ENCODE assay signal across 1 cellular context in genomic region chr2:181764095-181764963, GRCh38.
TF ChIP-seq lines count a peak whose summit lies in the region.

No MANE protein-coding gene starts in this region.

TF ChIP-seq in K562, 482 proteins besides CTCF, POLR2A, EP300 and RAD21 (continued from another document and continues in another):
- TF ChIP-seq CHAMP1 (IDR thresholded peaks at IDR 0.05) (peak; percentile 35; the same call in 1 of the 2 replicates), MBD2 (IDR thresholded peaks at IDR 0.05; ENCODE audit: borderline replicate concordance, low read depth) (no peak), FOXP4 (CRISPR knock-in tag; IDR thresholded peaks at IDR 0.05; ENCODE audit: borderline replicate concordance) (no peak), ZBTB12 (CRISPR knock-in tag; IDR thresholded peaks at IDR 0.05) (no peak), PML (IDR thresholded peaks at IDR 0.05; ENCODE audit: low read length) (peak; percentile 64), THRA (IDR thresholded peaks at IDR 0.05) (no peak), STAT5A (IDR thresholded peaks at IDR 0.05; ENCODE audit: borderline replicate concordance, low read length) (peak; percentile 74), E2F4 (CRISPR knock-in tag; IDR thresholded peaks at IDR 0.05; ENCODE audit: low read depth) (no peak), ZNF592 (IDR thresholded peaks at IDR 0.05) (no peak), ETV5 (CRISPR knock-in tag; IDR thresholded peaks at IDR 0.05; ENCODE audit: low read depth) (no peak), FOXA1 (IDR thresholded peaks at IDR 0.05; ENCODE audit: borderline replicate concordance) (no peak), ARID2 (IDR thresholded peaks at IDR 0.05) (no peak), CREB3L1 (IDR thresholded peaks at IDR 0.05; ENCODE audit: borderline replicate concordance, low read depth) (no peak), MCM7 (IDR thresholded peaks at IDR 0.05) (no peak), CBX3 (IDR thresholded peaks at IDR 0.05; ENCODE audit: borderline replicate concordance in 1 of 2, low read length in 2 of 2) (no peak), MAFK (IDR thresholded peaks at IDR 0.05; ENCODE audit: low read length) (no peak), ZFP36 (IDR thresholded peaks at IDR 0.05; ENCODE audit: low read depth, low read length, partially characterized antibody) (no peak), ZNF76 (CRISPR knock-in tag; IDR thresholded peaks at IDR 0.05; ENCODE audit: borderline replicate concordance) (no peak), PCBP1 (IDR thresholded peaks at IDR 0.05; ENCODE audit: low read depth, low read length, poor library complexity, severe bottlenecking) (no peak), GATA2 (CRISPR knock-in tag; IDR thresholded peaks at IDR 0.05) (peak; percentile 65), YY1 (IDR thresholded peaks at IDR 0.05; ENCODE audit: borderline replicate concordance in 1 of 3, control insufficient read depth in 1 of 3, extremely low read depth in 1 of 3, insufficient read depth in 3 of 3, insufficient read length in 1 of 3, insufficient replicate concordance in 2 of 3, low read depth in 1 of 3, low read length in 2 of 3) (no peak), MIER1 (IDR thresholded peaks at IDR 0.05; ENCODE audit: low read depth) (no peak), TAF9B (IDR thresholded peaks at IDR 0.05; ENCODE audit: partially characterized antibody) (no peak), ZNF347 (CRISPR knock-in tag; IDR thresholded peaks at IDR 0.05; ENCODE audit: low read depth) (no peak), LCOR (CRISPR knock-in tag; IDR thresholded peaks at IDR 0.05) (no peak; the same call in 1 of the 2 replicates), USF2 (CRISPR knock-in tag; IDR thresholded peaks at IDR 0.05) (no peak), ZNF224 (CRISPR knock-in tag; IDR thresholded peaks at IDR 0.05) (no peak), ZKSCAN3 (CRISPR knock-in tag; IDR thresholded peaks at IDR 0.05) (no peak), ZNF232 (CRISPR knock-in tag; IDR thresholded peaks at IDR 0.05) (no peak), SMARCC2 (IDR thresholded peaks at IDR 0.05; ENCODE audit: low read depth) (no peak; the same call in 1 of the 2 replicates), GTF2F1 (IDR thresholded peaks at IDR 0.05; ENCODE audit: low read depth, low read length) (no peak), KLF16 (IDR thresholded peaks at IDR 0.05) (peak; percentile 77; the same call in 1 of the 2 replicates), HMBOX1 (IDR thresholded peaks at IDR 0.05) (no peak), ZNF408 (CRISPR knock-in tag; IDR thresholded peaks at IDR 0.05; ENCODE audit: low read depth) (no peak), ZNF24 (IDR thresholded peaks at IDR 0.05) (no peak), NEUROD1 (IDR thresholded peaks at IDR 0.05; ENCODE audit: borderline replicate concordance, low read depth, low read length, partially characterized antibody) (no peak), FOXJ3 (CRISPR knock-in tag; IDR thresholded peaks at IDR 0.05) (no peak), TEAD2 (tag; IDR thresholded peaks at IDR 0.05) (no peak), ZBTB5 (IDR thresholded peaks at IDR 0.05) (no peak), ZNF639 (CRISPR knock-in tag; conservative IDR thresholded peaks at IDR 0.05 in 1 of 2, IDR thresholded peaks at IDR 0.05 in 1 of 2) (peak in 1 of 2 experiments; percentile 63; a peak in 1 of 4 replicates), ZFX (CRISPR knock-in tag; IDR thresholded peaks at IDR 0.05) (no peak), ZNF184 (CRISPR knock-in tag; IDR thresholded peaks at IDR 0.05) (no peak), CXXC5 (CRISPR knock-in tag; IDR thresholded peaks at IDR 0.05) (peak; percentile 95), JUN (IDR thresholded peaks at IDR 0.05; ENCODE audit: borderline replicate concordance, low read depth, low read length) (no peak), JUN (CRISPR knock-in tag; IDR thresholded peaks at IDR 0.05; ENCODE audit: borderline replicate concordance) (no peak), HIVEP1 (CRISPR knock-in tag; IDR thresholded peaks at IDR 0.05) (no peak)
